1 cellular context compared by ENCODE assay signal in the genomic region with DNA sequence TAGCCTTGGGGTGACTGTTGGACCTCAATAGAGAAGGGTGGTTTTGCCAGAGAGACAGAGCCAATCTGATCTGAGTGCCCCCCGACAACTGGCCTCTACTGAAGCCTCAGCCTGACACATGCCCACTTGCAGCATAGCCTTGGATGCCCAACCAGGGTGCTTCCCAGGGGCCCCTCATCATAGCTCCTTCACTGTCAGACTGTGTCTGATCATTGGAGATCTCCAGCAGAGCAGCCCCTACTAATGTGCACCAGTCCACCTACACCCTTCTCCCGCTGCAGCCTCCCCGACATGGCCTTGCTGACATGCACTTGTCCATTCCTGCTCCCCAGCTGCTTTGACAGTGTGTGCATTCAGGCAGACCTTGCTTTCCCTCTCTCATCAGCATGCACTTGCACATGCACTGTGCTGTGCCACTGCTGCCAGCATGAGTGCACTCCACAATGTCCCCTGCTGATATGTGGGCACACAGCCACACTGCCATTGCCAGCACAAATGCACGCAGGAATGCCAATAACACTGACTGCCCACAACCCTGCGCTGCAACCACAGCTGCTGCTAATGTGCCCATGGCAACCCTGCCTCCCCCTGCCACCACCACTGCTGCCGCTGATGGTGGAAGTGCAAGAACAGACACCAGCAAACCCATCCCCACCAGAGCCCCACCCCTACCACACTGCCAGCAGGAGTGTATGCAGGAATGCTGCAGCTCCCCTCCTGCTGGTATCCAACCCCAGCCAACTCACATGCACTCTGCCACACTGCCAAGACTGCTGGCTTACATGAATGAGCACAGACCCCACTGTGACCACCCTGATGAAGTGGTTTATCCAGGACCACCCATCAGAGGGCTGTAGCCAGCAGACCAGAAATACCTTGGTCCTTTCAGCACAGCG.
TF ChIP-seq lines count a peak whose summit lies in the region.

No MANE protein-coding gene starts in this region.

TF ChIP-seq in Ishikawa, 13 proteins besides CTCF, POLR2A, EP300 and RAD21 (continued from another document):
- no peak for TF ChIP-seq FOXM1 (IDR thresholded peaks at IDR 0.05; ENCODE audit: borderline replicate concordance, low read depth)
